ENCODE assay signal across 1 cellular context in the genomic region with DNA sequence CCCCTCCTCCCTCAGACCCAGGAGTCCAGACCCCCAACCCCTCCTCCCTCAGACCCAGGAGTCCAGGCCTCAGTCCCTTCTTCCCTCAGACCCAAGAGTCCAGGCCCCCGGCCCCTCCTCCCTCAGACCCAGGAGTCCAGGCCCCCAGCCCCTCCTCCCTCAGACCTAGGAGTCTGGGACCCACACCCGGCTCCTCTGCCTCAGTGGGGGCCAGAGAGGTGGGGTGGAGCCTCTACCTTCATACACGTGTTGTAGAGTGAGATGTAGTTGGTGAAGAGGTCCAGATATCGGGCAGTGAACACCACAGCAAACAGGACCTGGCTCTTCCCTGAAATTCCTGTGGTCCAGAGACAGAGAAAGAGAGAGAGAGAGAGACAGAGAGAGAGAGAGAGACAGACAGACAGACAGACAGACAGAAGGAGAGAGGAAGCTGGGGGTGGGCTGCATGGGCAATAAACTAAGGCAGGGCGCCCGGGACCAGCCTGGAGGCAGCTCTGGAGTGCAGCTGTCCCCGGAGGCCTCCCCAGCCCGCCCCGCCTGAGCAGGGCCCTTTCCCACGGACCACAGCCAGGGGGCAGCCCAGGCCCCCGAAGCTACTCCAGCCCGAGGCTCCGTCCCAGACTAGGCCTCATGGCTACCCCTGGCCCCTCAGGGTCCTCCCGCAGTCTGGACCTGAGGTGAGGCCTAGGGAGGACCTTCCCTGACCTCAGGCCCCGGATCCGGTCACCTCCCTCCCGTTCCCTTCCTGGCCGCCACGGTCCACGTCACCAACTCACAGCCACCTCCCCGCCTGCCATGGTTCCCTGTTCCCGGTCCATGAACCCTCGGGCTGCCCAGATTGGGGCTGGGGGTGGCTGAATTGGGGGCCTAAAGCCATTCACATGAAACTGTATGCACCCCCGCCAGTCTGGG.
TF ChIP-seq lines count a peak whose summit lies in the region.

No MANE protein-coding gene starts in this region.

TF ChIP-seq in HepG2, 621 proteins besides CTCF, POLR2A, EP300 and RAD21 (continued from another document and continues in another):
- TF ChIP-seq, protein P1, sequence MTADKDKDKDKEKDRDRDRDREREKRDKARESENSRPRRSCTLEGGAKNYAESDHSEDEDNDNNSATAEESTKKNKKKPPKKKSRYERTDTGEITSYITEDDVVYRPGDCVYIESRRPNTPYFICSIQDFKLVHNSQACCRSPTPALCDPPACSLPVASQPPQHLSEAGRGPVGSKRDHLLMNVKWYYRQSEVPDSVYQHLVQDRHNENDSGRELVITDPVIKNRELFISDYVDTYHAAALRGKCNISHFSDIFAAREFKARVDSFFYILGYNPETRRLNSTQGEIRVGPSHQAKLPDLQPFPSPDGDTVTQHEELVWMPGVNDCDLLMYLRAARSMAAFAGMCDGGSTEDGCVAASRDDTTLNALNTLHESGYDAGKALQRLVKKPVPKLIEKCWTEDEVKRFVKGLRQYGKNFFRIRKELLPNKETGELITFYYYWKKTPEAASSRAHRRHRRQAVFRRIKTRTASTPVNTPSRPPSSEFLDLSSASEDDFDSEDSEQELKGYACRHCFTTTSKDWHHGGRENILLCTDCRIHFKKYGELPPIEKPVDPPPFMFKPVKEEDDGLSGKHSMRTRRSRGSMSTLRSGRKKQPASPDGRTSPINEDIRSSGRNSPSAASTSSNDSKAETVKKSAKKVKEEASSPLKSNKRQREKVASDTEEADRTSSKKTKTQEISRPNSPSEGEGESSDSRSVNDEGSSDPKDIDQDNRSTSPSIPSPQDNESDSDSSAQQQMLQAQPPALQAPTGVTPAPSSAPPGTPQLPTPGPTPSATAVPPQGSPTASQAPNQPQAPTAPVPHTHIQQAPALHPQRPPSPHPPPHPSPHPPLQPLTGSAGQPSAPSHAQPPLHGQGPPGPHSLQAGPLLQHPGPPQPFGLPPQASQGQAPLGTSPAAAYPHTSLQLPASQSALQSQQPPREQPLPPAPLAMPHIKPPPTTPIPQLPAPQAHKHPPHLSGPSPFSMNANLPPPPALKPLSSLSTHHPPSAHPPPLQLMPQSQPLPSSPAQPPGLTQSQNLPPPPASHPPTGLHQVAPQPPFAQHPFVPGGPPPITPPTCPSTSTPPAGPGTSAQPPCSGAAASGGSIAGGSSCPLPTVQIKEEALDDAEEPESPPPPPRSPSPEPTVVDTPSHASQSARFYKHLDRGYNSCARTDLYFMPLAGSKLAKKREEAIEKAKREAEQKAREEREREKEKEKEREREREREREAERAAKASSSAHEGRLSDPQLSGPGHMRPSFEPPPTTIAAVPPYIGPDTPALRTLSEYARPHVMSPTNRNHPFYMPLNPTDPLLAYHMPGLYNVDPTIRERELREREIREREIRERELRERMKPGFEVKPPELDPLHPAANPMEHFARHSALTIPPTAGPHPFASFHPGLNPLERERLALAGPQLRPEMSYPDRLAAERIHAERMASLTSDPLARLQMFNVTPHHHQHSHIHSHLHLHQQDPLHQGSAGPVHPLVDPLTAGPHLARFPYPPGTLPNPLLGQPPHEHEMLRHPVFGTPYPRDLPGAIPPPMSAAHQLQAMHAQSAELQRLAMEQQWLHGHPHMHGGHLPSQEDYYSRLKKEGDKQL (CRISPR knock-in tag; IDR thresholded peaks at IDR 0.05; ENCODE audit: low read depth) = no peak
- TF ChIP-seq, protein P2, sequence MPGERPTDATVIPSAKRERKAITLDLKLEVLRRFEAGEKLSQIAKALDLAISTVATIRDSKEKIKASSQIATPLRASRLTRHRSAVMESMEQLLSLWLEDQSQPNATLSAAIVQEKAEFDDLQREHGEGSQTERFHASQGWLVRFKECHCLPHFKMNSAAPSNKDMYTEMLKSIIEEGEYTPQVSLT (CRISPR knock-in tag; IDR thresholded peaks at IDR 0.05; ENCODE audit: borderline replicate concordance, low read depth) = no peak
- no peak for TF ChIP-seq ZNF468 (CRISPR knock-in tag; IDR thresholded peaks at IDR 0.05)
- TF ChIP-seq, protein P3, sequence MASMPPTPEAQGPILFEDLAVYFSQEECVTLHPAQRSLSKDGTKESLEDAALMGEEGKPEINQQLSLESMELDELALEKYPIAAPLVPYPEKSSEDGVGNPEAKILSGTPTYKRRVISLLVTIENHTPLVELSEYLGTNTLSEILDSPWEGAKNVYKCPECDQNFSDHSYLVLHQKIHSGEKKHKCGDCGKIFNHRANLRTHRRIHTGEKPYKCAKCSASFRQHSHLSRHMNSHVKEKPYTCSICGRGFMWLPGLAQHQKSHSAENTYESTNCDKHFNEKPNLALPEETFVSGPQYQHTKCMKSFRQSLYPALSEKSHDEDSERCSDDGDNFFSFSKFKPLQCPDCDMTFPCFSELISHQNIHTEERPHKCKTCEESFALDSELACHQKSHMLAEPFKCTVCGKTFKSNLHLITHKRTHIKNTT (CRISPR knock-in tag; IDR thresholded peaks at IDR 0.05) = no peak
- no peak for TF ChIP-seq ZFP36L2 (CRISPR knock-in tag; IDR thresholded peaks at IDR 0.05)
- no peak for TF ChIP-seq KMT2B (CRISPR knock-in tag; IDR thresholded peaks at IDR 0.05)
- TF ChIP-seq, protein P4, sequence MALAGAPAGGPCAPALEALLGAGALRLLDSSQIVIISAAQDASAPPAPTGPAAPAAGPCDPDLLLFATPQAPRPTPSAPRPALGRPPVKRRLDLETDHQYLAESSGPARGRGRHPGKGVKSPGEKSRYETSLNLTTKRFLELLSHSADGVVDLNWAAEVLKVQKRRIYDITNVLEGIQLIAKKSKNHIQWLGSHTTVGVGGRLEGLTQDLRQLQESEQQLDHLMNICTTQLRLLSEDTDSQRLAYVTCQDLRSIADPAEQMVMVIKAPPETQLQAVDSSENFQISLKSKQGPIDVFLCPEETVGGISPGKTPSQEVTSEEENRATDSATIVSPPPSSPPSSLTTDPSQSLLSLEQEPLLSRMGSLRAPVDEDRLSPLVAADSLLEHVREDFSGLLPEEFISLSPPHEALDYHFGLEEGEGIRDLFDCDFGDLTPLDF (CRISPR knock-in tag; IDR thresholded peaks at IDR 0.05) = no peak
- TF ChIP-seq, protein P5, sequence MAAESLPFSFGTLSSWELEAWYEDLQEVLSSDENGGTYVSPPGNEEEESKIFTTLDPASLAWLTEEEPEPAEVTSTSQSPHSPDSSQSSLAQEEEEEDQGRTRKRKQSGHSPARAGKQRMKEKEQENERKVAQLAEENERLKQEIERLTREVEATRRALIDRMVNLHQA (CRISPR knock-in tag; IDR thresholded peaks at IDR 0.05) = no peak
- TF ChIP-seq REPIN1 (CRISPR knock-in tag; IDR thresholded peaks at IDR 0.05; ENCODE audit: borderline replicate concordance, low read depth) = peak; percentile 52; the same call in 1 of the 2 replicates
- no peak for TF ChIP-seq HNRNPLL (IDR thresholded peaks at IDR 0.05; ENCODE audit: low read depth, low read length, poor library complexity, severe bottlenecking)
- TF ChIP-seq SUZ12 (IDR thresholded peaks at IDR 0.05; ENCODE audit: low read depth, low read length) = no peak
- TF ChIP-seq SALL2 (CRISPR knock-in tag; IDR thresholded peaks at IDR 0.05) = no peak; the same call in 1 of the 2 replicates
- TF ChIP-seq, protein P6, sequence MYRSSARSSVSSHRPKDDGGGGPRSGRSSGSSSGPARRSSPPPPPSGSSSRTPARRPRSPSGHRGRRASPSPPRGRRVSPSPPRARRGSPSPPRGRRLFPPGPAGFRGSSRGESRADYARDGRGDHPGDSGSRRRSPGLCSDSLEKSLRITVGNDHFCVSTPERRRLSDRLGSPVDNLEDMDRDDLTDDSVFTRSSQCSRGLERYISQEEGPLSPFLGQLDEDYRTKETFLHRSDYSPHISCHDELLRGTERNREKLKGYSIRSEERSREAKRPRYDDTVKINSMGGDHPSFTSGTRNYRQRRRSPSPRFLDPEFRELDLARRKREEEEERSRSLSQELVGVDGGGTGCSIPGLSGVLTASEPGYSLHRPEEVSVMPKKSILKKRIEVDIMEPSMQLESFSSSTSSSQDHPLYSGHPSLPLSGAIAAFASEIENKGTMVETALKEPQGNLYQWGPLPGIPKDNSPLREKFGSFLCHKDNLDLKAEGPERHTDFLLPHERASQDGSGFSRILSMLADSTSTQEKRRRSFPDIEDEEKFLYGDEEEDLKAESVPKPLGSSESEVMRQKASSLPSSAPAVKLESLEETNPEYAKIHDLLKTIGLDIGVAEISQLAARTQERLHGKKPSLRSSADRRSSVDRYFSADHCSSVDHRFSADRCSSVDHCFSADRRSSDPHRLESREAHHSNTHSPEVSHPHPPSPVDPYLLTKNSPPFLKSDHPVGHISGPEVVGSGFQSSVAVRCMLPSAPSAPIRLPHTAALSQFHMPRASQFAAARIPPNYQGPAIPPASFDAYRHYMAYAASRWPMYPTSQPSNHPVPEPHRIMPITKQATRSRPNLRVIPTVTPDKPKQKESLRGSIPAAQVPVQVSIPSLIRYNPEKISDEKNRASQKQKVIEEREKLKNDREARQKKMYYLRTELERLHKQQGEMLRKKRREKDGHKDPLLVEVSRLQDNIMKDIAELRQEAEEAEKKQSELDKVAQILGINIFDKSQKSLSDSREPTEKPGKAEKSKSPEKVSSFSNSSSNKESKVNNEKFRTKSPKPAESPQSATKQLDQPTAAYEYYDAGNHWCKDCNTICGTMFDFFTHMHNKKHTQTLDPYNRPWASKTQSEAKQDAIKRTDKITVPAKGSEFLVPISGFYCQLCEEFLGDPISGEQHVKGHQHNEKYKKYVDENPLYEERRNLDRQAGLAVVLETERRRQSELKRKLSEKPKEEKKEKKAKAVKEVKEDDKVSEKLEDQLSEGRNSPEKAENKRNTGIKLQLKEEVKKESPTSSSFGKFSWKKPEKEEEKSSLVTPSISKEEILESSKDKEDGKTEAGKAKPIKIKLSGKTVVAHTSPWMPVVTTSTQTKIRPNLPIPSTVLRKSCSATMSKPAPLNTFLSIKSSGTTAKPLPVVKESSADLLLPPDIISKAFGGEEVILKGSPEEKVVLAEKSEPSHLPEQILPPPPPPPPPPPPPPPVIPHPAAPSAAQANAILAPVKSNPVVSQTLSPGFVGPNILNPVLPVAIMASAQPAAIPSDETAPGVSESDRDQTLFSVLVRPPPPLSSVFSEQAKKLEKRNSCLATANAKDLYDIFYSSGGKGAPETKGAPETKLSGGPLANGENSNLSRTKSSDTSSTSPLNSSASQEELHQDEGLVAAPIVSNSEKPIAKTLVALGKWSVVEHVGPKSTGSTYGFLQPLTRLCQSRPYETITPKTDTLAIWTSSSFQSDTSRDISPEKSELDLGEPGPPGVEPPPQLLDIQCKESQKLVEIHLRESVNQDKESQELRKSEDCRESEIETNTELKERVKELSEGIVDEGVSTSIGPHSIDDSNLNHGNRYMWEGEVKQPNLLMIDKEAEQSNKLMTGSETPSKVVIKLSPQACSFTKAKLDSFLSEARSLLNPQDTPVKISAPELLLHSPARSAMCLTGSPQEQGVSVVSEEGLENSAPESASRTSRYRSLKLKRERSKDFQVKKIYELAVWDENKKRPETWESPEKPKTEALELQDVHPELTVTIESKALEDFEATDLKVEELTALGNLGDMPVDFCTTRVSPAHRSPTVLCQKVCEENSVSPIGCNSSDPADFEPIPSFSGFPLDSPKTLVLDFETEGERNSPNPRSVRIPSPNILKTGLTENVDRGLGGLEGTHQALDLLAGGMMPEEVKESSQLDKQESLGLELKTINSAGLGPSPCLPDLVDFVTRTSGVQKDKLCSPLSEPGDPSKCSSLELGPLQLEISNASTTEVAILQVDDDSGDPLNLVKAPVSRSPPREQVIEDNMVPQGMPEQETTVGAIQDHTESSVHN (CRISPR knock-in tag; IDR thresholded peaks at IDR 0.05) = 0 out of 2 replicates have a peak, but pooled peaks have one; percentile 29
- TF ChIP-seq, protein P7, sequence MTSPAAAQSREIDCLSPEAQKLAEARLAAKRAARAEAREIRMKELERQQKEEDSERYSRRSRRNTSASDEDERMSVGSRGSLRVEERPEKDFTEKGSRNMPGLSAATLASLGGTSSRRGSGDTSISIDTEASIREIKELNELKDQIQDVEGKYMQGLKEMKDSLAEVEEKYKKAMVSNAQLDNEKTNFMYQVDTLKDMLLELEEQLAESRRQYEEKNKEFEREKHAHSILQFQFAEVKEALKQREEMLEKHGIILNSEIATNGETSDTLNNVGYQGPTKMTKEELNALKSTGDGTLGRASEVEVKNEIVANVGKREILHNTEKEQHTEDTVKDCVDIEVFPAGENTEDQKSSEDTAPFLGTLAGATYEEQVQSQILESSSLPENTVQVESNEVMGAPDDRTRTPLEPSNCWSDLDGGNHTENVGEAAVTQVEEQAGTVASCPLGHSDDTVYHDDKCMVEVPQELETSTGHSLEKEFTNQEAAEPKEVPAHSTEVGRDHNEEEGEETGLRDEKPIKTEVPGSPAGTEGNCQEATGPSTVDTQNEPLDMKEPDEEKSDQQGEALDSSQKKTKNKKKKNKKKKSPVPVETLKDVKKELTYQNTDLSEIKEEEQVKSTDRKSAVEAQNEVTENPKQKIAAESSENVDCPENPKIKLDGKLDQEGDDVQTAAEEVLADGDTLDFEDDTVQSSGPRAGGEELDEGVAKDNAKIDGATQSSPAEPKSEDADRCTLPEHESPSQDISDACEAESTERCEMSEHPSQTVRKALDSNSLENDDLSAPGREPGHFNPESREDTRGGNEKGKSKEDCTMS (CRISPR knock-in tag; conservative IDR thresholded peaks at IDR 0.05) = no peak
- TF ChIP-seq TBL1XR1 (IDR thresholded peaks at IDR 0.05; ENCODE audit: borderline replicate concordance, low read length, partially characterized antibody) = no peak
- TF ChIP-seq, protein P8, sequence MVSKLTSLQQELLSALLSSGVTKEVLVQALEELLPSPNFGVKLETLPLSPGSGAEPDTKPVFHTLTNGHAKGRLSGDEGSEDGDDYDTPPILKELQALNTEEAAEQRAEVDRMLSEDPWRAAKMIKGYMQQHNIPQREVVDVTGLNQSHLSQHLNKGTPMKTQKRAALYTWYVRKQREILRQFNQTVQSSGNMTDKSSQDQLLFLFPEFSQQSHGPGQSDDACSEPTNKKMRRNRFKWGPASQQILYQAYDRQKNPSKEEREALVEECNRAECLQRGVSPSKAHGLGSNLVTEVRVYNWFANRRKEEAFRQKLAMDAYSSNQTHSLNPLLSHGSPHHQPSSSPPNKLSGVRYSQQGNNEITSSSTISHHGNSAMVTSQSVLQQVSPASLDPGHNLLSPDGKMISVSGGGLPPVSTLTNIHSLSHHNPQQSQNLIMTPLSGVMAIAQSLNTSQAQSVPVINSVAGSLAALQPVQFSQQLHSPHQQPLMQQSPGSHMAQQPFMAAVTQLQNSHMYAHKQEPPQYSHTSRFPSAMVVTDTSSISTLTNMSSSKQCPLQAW (CRISPR knock-in tag; IDR thresholded peaks at IDR 0.05) = peak; percentile 69
- no peak for TF ChIP-seq FOXO1 (CRISPR knock-in tag; IDR thresholded peaks at IDR 0.05)
- TF ChIP-seq ZNF253 (CRISPR knock-in tag; IDR thresholded peaks at IDR 0.05; ENCODE audit: borderline replicate concordance) = no peak
- no peak for TF ChIP-seq ARNT (IDR thresholded peaks at IDR 0.05)
- peak; percentile 68; the same call in 1 of the 2 replicates for TF ChIP-seq GPN1 (CRISPR knock-in tag; IDR thresholded peaks at IDR 0.05; ENCODE audit: borderline replicate concordance)
- TF ChIP-seq, protein P9, sequence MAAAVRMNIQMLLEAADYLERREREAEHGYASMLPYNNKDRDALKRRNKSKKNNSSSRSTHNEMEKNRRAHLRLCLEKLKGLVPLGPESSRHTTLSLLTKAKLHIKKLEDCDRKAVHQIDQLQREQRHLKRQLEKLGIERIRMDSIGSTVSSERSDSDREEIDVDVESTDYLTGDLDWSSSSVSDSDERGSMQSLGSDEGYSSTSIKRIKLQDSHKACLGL (CRISPR knock-in tag; IDR thresholded peaks at IDR 0.05) = no peak
- no peak for TF ChIP-seq SIN3B (IDR thresholded peaks at IDR 0.05; ENCODE audit: low read length)
- TF ChIP-seq ZFX (CRISPR knock-in tag; IDR thresholded peaks at IDR 0.05; ENCODE audit: low read depth) = peak; percentile 100
